In the genomic region with DNA sequence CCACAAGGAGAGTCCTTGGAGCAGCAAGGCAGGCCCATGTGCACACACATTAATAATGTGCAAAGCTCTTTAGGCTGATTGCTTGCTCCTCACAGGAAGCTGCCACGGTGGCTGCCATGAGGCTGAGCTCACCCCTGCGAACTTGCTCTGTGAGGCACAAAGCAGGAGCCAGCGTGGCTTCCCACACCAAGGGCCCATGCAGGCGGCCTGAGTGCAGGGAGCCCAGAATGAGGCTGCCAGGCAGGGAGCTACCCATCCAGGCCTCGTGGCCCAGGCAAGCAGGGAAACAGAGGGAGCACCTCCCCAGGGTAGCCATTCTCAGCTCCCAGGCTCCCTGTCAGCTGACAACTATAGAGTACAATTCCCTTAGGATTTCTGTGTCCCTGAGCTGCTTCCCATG, we compare ENCODE assay signal across 20 cellular contexts.
DNase-seq lines count a peak whose midpoint lies in the region; ATAC-seq, FAIRE-seq and TF ChIP-seq lines count a peak whose summit lies in the region.
"Had no signal": no experiment of that assay in that cellular context is flagged by ENCODE, and none has a peak within 500 bp of the region (broad histone marks: within the 10 kb centered on the region; RNA-seq: fewer than 3 reads in every experiment).

No MANE protein-coding gene starts in this region.

- H3K27ac ChIP-seq in HEK293 (ENCODE audit: extremely low read depth, low read depth, low read length) (no peak overlapping the region), H1 (ENCODE audit: low read depth, low read length) (no peak overlapping the region), gastrocnemius medialis (no peak overlapping the region)
- H3K27ac ChIP-seq: BLaER1, C4-2B, GM23248 had no signal

- intact Hi-C loops in posterior vena cava (cut with DNase I) (no loop called here), lower leg skin (cut with DNase I; ENCODE audit: low total_unique reads) (no loop called here), gastrocnemius medialis (cut with DNase I; ENCODE audit: low total_unique reads) (no loop called here)

- no peak overlapping the region for H3K14ac ChIP-seq in H1 (ENCODE audit: insufficient read length)

- no peak overlapping the region for H3K9ac ChIP-seq in H1 (replicated peaks in 1 of 4; ENCODE audit: extremely low read depth in 1 of 4, low read depth in 3 of 4, low read length in 3 of 4)
- H3K9ac ChIP-seq: BLaER1, GM23248 had no signal

- H3K4ac ChIP-seq in H1 (replicated peaks; ENCODE audit: insufficient read length, low read depth, low read length) = no peak overlapping the region

- WGBS in H1 (ENCODE audit: extremely low coverage in 1 of 2, insufficient coverage in 1 of 2, insufficient read length in 1 of 2, insufficient replicate concordance in 2 of 2, low coverage in 1 of 2, low lambda C conversion rate in 2 of 2, missing lambda C conversion rate in 1 of 2), 2 experiments = 67% methylated on average over 5 of the region's 5 CpGs; no CpG with 5 or more reads in 1 of the 2 experiments
- 52 to 70% methylated on average over 4 to 5 of the region's 5 CpGs for WGBS in lower leg skin, 2 donors

- H3K27me3 ChIP-seq in H1 (replicated peaks in 1 of 4; ENCODE audit: control insufficient read depth in 3 of 4, extremely low read depth in 1 of 4, insufficient read depth in 3 of 4, low read length in 3 of 4) = no peaks in the 10 kb centered on the region
- H3K27me3 ChIP-seq in gastrocnemius medialis = peaks cover 0 to 3% (median 0%) of the 10 kb centered on the region in 3 donors
- H3K27me3 ChIP-seq: BLaER1 had no signal

- TF ChIP-seq POLR2A in H1 (IDR thresholded peaks at IDR 0.05; ENCODE audit: control extremely low read depth in 1 of 2, low read depth in 2 of 2, low read length in 2 of 2) (no peak), lower leg skin (IDR thresholded peaks at IDR 0.05) (no peak), gastrocnemius medialis (IDR thresholded peaks at IDR 0.05) (no peak)

- no peak overlapping the region for H3K56ac ChIP-seq in H1 (replicated peaks; ENCODE audit: insufficient read length, low read depth, low read length)

- no peak overlapping the region for H4K91ac ChIP-seq in H1 (replicated peaks; ENCODE audit: insufficient read length, low read length)

- H2AK5ac ChIP-seq in H1 (ENCODE audit: low read depth, low read length) = no peak overlapping the region

- no peak overlapping the region for H2BK20ac ChIP-seq in H1 (ENCODE audit: low read length)

- H3K4me3 ChIP-seq in HEK293 (ENCODE audit: low read depth, low read length) (no peak overlapping the region), H1 (ENCODE audit: extremely low read depth in 1 of 4, insufficient read depth in 2 of 4, low read depth in 3 of 4, low read length in 4 of 4) (no peak overlapping the region), lower leg skin (ENCODE audit: low read depth, poor library complexity, severe bottlenecking) (no peak overlapping the region), gastrocnemius medialis (no peak overlapping the region)
- H3K4me3 ChIP-seq: BLaER1, GM23248, HAP-1 had no signal

- no peak overlapping the region for H3K23ac ChIP-seq in H1 (ENCODE audit: insufficient read length)

- no peak for TF ChIP-seq RAD21 in H1 (IDR thresholded peaks at IDR 0.05 in 1 of 2, conservative IDR thresholded peaks at IDR 0.05 in 1 of 2; ENCODE audit: low read depth in 2 of 2, low read length in 2 of 2)

- TF ChIP-seq CTCF in HEK293 (tag by site-specific recombination; IDR thresholded peaks at IDR 0.05) (no peak), H1 (IDR thresholded peaks at IDR 0.05; ENCODE audit: control extremely low read depth in 1 of 3, insufficient read depth in 1 of 3, low read depth in 1 of 3, low read length in 3 of 3) (no peak), lower leg skin (IDR thresholded peaks at IDR 0.05) (no peak), gastrocnemius medialis (IDR thresholded peaks at IDR 0.05 in 4 of 5, conservative IDR thresholded peaks at IDR 0.05 in 1 of 5) (no peak)

- POLR2A ChIA-PET in HEK293 (lab: Yijun Ruan, JAX) = no interaction called here
- POLR2A ChIA-PET in H1 (lab: Charles Lee; ENCODE audit: partially characterized antibody) = no interaction called here

- no peak for TF ChIP-seq EP300 in H1 (IDR thresholded peaks at IDR 0.05; ENCODE audit: borderline replicate concordance in 1 of 2, low read depth in 2 of 2, low read length in 2 of 2)

- peak overlapping the region; percentile 14; the same call in 1 of the 2 replicates for H4K8ac ChIP-seq in H1 (ENCODE audit: extremely low read depth, insufficient read depth, low read length)

- H3K4me1 ChIP-seq in HEK293 (ENCODE audit: control insufficient read depth, insufficient read depth, low read length) (0 out of 2 replicates have a peak, but pooled peaks cover 6% of the 10 kb centered on the region), H1 (replicated peaks in 1 of 4; ENCODE audit: control insufficient read depth in 3 of 4, insufficient read depth in 4 of 4, low read length in 3 of 4) (no peaks in the 10 kb centered on the region; a peak in 1 of 7 replicates), gastrocnemius medialis (no peaks in the 10 kb centered on the region)
- H3K4me1 ChIP-seq: BLaER1, Caco-2, HAP-1 had no signal

- H3K79me2 ChIP-seq in H1 (ENCODE audit: control insufficient read depth in 1 of 2, insufficient read depth in 2 of 2, low read length in 2 of 2) = no peaks in the 10 kb centered on the region

- no peak overlapping the region for H2BK120ac ChIP-seq in H1 (replicated peaks; ENCODE audit: low read depth, low read length)

- in situ Hi-C loops in gastrocnemius medialis (cut with MboI; ENCODE audit: low sequenced_read_pairs in 4 of 4) = no loop called here

- H2BK12ac ChIP-seq in H1 (ENCODE audit: low read depth, low read length) = no peak overlapping the region

- H4K20me1 ChIP-seq in H1 (replicated peaks in 1 of 2; ENCODE audit: control insufficient read depth in 1 of 2, insufficient read depth in 2 of 2, low read length in 2 of 2) = no peaks in the 10 kb centered on the region
- H4K20me1 ChIP-seq: BLaER1 had no signal

- H2BK15ac ChIP-seq in H1 (ENCODE audit: low read length) = no peak overlapping the region

- no peaks in the 10 kb centered on the region for H3K79me1 ChIP-seq in H1 (ENCODE audit: low read depth, low read length)

- H3K36me3 ChIP-seq in HEK293 (ENCODE audit: control insufficient read depth in 2 of 2, insufficient read depth in 1 of 2, low read length in 2 of 2) (no peaks in the 10 kb centered on the region), H1 (ENCODE audit: control insufficient read depth in 2 of 4, insufficient read depth in 4 of 4, low read length in 3 of 4) (no peaks in the 10 kb centered on the region), gastrocnemius medialis (no peaks in the 10 kb centered on the region)
- H3K36me3 ChIP-seq: BLaER1, HAP-1 had no signal

- CTCF ChIA-PET in HEK293 (lab: Yijun Ruan, JAX) (interaction anchor here (0.5 to 1.1 kb wide), 2 partner anchors 11 to 204 kb away, joined by 3 to 6 read pairs; no protein-coding TSS in a partner anchor), H1 (lab: Charles Lee; ENCODE audit: partially characterized antibody) (interaction anchor here (1.1 to 3.3 kb wide), 6 partner anchors 12 to 199 kb away, joined by 3 to 15 read pairs (median 7); no protein-coding TSS in a partner anchor)

- H4K5ac ChIP-seq in H1 (ENCODE audit: insufficient read length, low read depth, low read length) = no peak overlapping the region

- H2BK5ac ChIP-seq in H1 (ENCODE audit: low read depth, low read length) = peak overlapping the region; percentile 8; the same call in 1 of the 2 replicates

- DNase-seq in NCI-H345 (lab: John Stamatoyannopoulos, UW) = peak; percentile 63
- DNase-seq in H1 (ENCODE audit: low read depth in 1 of 2, low spot score in 2 of 2) = no peak
- peak; percentile 67 for DNase-seq in posterior vena cava (ENCODE audit: low spot score)
- DNase-seq in lower leg skin (ENCODE audit: low spot score in 2 of 2) = no peak
- DNase-seq in activated effector memory CD4-positive, alpha-beta T cell treated with anti-CD3 and anti-CD28 coated beads, Interleukin-2, amount 50 U/mL, for 16 hours = no peak
- no peak for DNase-seq in gastrocnemius medialis
- no peak for DNase-seq in RKO (ENCODE audit: low spot score)
- DNase-seq: Caco-2; CD4-positive, CD25-positive, alpha-beta regulatory T cell; CD8-positive, alpha-beta T cell; DMS153; DND-41; GM23248 had no signal

- no peak overlapping the region for H3K18ac ChIP-seq in H1 (ENCODE audit: extremely low read depth, low read length)

- ATAC-seq in gastrocnemius medialis = no peak
- ATAC-seq: CD8-positive, alpha-beta T cell had no signal

- peaks cover 5% of the 10 kb centered on the region; the same call in 1 of the 2 replicates for H3K23me2 ChIP-seq in H1 (ENCODE audit: low read depth, low read length)

- H3K4me2 ChIP-seq in H1 (ENCODE audit: insufficient read depth in 1 of 2, low read depth in 2 of 2, low read length in 2 of 2) = no peak overlapping the region
- H3K4me2 ChIP-seq: BLaER1 had no signal

- FAIRE-seq in H1 (lab: Jason Lieb, UNC) = no peak
- FAIRE-seq: G401.6, GM12892, GM19239 had no signal

- no peak overlapping the region for H2AFZ ChIP-seq in H1 (ENCODE audit: low read length)
- H2AFZ ChIP-seq: GM23248 had no signal

- H3K9me3 ChIP-seq in HEK293 (ENCODE audit: control insufficient read depth, insufficient read depth, low read depth, low read length) (no peaks in the 10 kb centered on the region), H1 (ENCODE audit: insufficient read depth in 2 of 2, low read depth in 1 of 2, low read length in 1 of 2) (no peaks in the 10 kb centered on the region), gastrocnemius medialis (no peaks in the 10 kb centered on the region)
- H3K9me3 ChIP-seq: BLaER1, Caco-2, HAP-1 had no signal

TF ChIP-seq in HEK293, 187 proteins besides CTCF, POLR2A, EP300 and RAD21:
- TF ChIP-seq ZNF146 (tag by site-specific recombination; IDR thresholded peaks at IDR 0.05) (no peak), ZIC2 (tag by site-specific recombination; IDR thresholded peaks at IDR 0.05) (peak; percentile 49; the same call in 1 of the 2 replicates)

TF ChIP-seq in H1, 55 proteins besides CTCF, POLR2A, EP300 and RAD21 (continues in another document):
- TF ChIP-seq RXRA (IDR thresholded peaks at IDR 0.05; ENCODE audit: insufficient read depth, low read depth, low read length) (no peak), MAFK (IDR thresholded peaks at IDR 0.05; ENCODE audit: low read depth, low read length) (no peak), HDAC2 (IDR thresholded peaks at IDR 0.05; ENCODE audit: borderline replicate concordance in 1 of 2, low read depth in 2 of 2, low read length in 2 of 2) (no peak), TBP (IDR thresholded peaks at IDR 0.05; ENCODE audit: low read depth, low read length) (no peak), GABPA (IDR thresholded peaks at IDR 0.05; ENCODE audit: borderline replicate concordance, insufficient read depth, low read length) (no peak), CTBP2 (IDR thresholded peaks at IDR 0.05; ENCODE audit: borderline replicate concordance, insufficient read depth, insufficient read length, low read length) (no peak), BACH1 (IDR thresholded peaks at IDR 0.05; ENCODE audit: low read length) (no peak)
- TF ChIP-seq, protein P1, sequence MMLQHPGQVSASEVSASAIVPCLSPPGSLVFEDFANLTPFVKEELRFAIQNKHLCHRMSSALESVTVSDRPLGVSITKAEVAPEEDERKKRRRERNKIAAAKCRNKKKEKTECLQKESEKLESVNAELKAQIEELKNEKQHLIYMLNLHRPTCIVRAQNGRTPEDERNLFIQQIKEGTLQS (IDR thresholded peaks at IDR 0.05; ENCODE audit: insufficient read depth, low read depth, low read length) = no peak

Comparison
In these comparisons a context has a peak if more than half of its experiments do, and no peak if none do; other contexts are left out.
1. DNase-seq: peak in NCI-H345 (single experiment) and posterior vena cava (single experiment); none in H1 (0 of 2), lower leg skin (0 of 2), activated effector memory CD4-positive, alpha-beta T cell treated with anti-CD3 and anti-CD28 coated beads, Interleukin-2, amount 50 U/mL, for 16 hours (single experiment), gastrocnemius medialis (0 of 2) and RKO (single experiment).